ENCODE assay signal across 7 cellular contexts in genomic region chr11:124194696-124195418, GRCh38. TPM values are rescaled to one million over a fixed set of nuclear protein-coding genes. Genes with fewer than 3 reads are reported as not detected.
DNase-seq lines count a peak whose midpoint lies in the region; ATAC-seq and TF ChIP-seq lines count a peak whose summit lies in the region.

No MANE protein-coding gene starts in this region.

- H3K9me3 Mint-ChIP-seq in stimulated activated effector memory CD8-positive, alpha-beta T cell treated with anti-CD3 and anti-CD28 coated beads, Interleukin-12 subunit alpha, Interleukin-12 subunit beta, amount 100 ng/mL, for 72 hours = no peaks in the 10 kb centered on the region

- H3K27me3 ChIP-seq in PC-3 (ENCODE audit: low read length) = no peaks in the 10 kb centered on the region; the same call in 1 of the 2 replicates

- no peak overlapping the region for H3K9ac ChIP-seq in PC-3 (ENCODE audit: low read length)

- DNase-seq in GM12864 (ENCODE audit: low read depth) = peak; percentile 26
- peak; percentile 34 for DNase-seq in HPDE6-E6E7 (ENCODE audit: extremely low spot score)
- DNase-seq in PC-3 = peak; percentile 79
- peak; percentile 53 for DNase-seq in astrocyte of the spinal cord (ENCODE audit: low read depth, low spot score)
- peak; percentile 62 for DNase-seq in kidney tubule cell (ENCODE audit: low spot score)
- DNase-seq in stimulated activated effector memory CD8-positive, alpha-beta T cell treated with anti-CD3 and anti-CD28 coated beads, Interleukin-12 subunit alpha, Interleukin-12 subunit beta, amount 100 ng/mL, for 72 hours (ENCODE audit: low spot score in 2 of 2) = peak in 1 of 2 donors; percentile 54

- no peak overlapping the region for H2AFZ ChIP-seq in PC-3 (ENCODE audit: low read length)

- POLR2A ChIA-PET in PC-3 (lab: Charles Lee; ENCODE audit: unreplicated experiment) = no interaction called here

- BruUV-seq in PC-3 (replicated peaks; lab: Mats Ljungman, UMichigan) = no TSS peak

- peak; percentile 79 for ATAC-seq in GM21528 (IDR thresholded peaks at IDR 0.05; ENCODE audit: low FRiP score, unreplicated experiment)
- peak; percentile 95 for ATAC-seq in PC-3
- ATAC-seq in stimulated activated effector memory CD8-positive, alpha-beta T cell treated with anti-CD3 and anti-CD28 coated beads, Interleukin-12 subunit alpha, Interleukin-12 subunit beta, amount 100 ng/mL, for 72 hours = peak; percentile 71

- no peaks in the 10 kb centered on the region for H4K20me1 ChIP-seq in PC-3 (ENCODE audit: low read length)

- in situ Hi-C loops in astrocyte of the spinal cord (cut with HindIII; ENCODE audit: low sequenced_read_pairs) = no loop called here

- no peaks in the 10 kb centered on the region for H3F3A ChIP-seq in PC-3 (ENCODE audit: low read length, unreplicated experiment)

- no peak overlapping the region for H3K4me3 Mint-ChIP-seq in stimulated activated effector memory CD8-positive, alpha-beta T cell treated with anti-CD3 and anti-CD28 coated beads, Interleukin-12 subunit alpha, Interleukin-12 subunit beta, amount 100 ng/mL, for 72 hours

- no peaks in the 10 kb centered on the region for H3K4me1 Mint-ChIP-seq in stimulated activated effector memory CD8-positive, alpha-beta T cell treated with anti-CD3 and anti-CD28 coated beads, Interleukin-12 subunit alpha, Interleukin-12 subunit beta, amount 100 ng/mL, for 72 hours

- CTCF ChIA-PET in PC-3 (lab: Charles Lee) = interaction anchor here (0.6 to 1.6 kb wide), 3 partner anchors 21 to 123 kb away, joined by 3 to 8 read pairs (median 3); partner anchors contain the start of gene VWA5A

- no peak overlapping the region for H3K4me3 ChIP-seq in GM12864 (ENCODE audit: low read depth, low read length)
- no peak overlapping the region for H3K4me3 ChIP-seq in PC-3 (ENCODE audit: low read length)
- H3K4me3 ChIP-seq in astrocyte of the spinal cord (ENCODE audit: low read depth, low read length) = no peak overlapping the region

- H3K79me2 ChIP-seq in PC-3 (ENCODE audit: low read length) = no peaks in the 10 kb centered on the region

- TF ChIP-seq CTCF in GM12864 (IDR thresholded peaks at IDR 0.05; ENCODE audit: low read depth, low read length, missing control alignments) (peak; percentile 83), PC-3 (conservative IDR thresholded peaks at IDR 0.05; ENCODE audit: low read depth, low read length) (peak; percentile 95), astrocyte of the spinal cord (IDR thresholded peaks at IDR 0.05; ENCODE audit: low read depth, low read length) (peak; percentile 81)

- H3K27ac Mint-ChIP-seq in stimulated activated effector memory CD8-positive, alpha-beta T cell treated with anti-CD3 and anti-CD28 coated beads, Interleukin-12 subunit alpha, Interleukin-12 subunit beta, amount 100 ng/mL, for 72 hours = no peak overlapping the region

- no peak overlapping the region for H3K27ac ChIP-seq in PC-3 (ENCODE audit: low read length)

- H3K36me3 ChIP-seq in PC-3 (ENCODE audit: low read depth, low read length) = no peaks in the 10 kb centered on the region

- no peak overlapping the region for H3K4me2 ChIP-seq in PC-3 (ENCODE audit: low read length)

- no peaks in the 10 kb centered on the region for H3K9me3 ChIP-seq in PC-3 (ENCODE audit: low read length)

- H3K9me2 ChIP-seq in PC-3 (replicated peaks; ENCODE audit: low read length) = no peaks in the 10 kb centered on the region

- intact Hi-C loops in PC-3 (cut with micrococcal nuclease) = loop anchor here (1.0 to 2.0 kb wide), 2 partner anchors 86 to 124 kb away; no protein-coding TSS in a partner anchor

- H3K36me3 Mint-ChIP-seq in stimulated activated effector memory CD8-positive, alpha-beta T cell treated with anti-CD3 and anti-CD28 coated beads, Interleukin-12 subunit alpha, Interleukin-12 subunit beta, amount 100 ng/mL, for 72 hours = no peaks in the 10 kb centered on the region

- no peaks in the 10 kb centered on the region for H3K4me1 ChIP-seq in PC-3 (ENCODE audit: insufficient read depth, low read length)

RNA-seq across cellular contexts. Expression of gene OR10D3, which starts 11.7 kb away (rescaled TPM):
- total RNA-seq in PC-3 (2014; rRNA removed) = 0.15 and 0.29 TPM in 2 replicates

RNA-seq across cellular contexts. Expression of gene OR8G1, which starts 46.0 kb away (rescaled TPM):
- not detected in 2 replicates for total RNA-seq in PC-3 (2014; rRNA removed)
